7 cellular contexts compared by ENCODE assay signal in genomic region chr13:60448907-60449510, GRCh38.
A peak's percentile ranks its signal among the peaks of the same experiment; 100 is the strongest.
DNase-seq lines count a peak whose midpoint lies in the region; ATAC-seq and TF ChIP-seq lines count a peak whose summit lies in the region.

No MANE protein-coding gene starts in this region.

- H3K27ac ChIP-seq in SK-N-MC (no peak overlapping the region), parathyroid adenoma (no peak overlapping the region)

- no peak overlapping the region for H3K4me2 ChIP-seq in parathyroid adenoma (ENCODE audit: low read length)

- H3K27me3 ChIP-seq in parathyroid adenoma (ENCODE audit: control insufficient read depth, insufficient read depth, low read length): no peaks in the 10 kb centered on the region

- H3K4me3 ChIP-seq in SK-N-MC: no peak overlapping the region
- no peak overlapping the region for H3K4me3 ChIP-seq in fibroblast of mammary gland (ENCODE audit: control insufficient read depth, low read depth, low read length)
- H3K4me3 ChIP-seq in parathyroid adenoma (ENCODE audit: low read depth, low read length): no peak overlapping the region

- H3K9ac ChIP-seq in SK-N-MC (ENCODE audit: insufficient read length): no peak overlapping the region
- no peak overlapping the region for H3K9ac ChIP-seq in parathyroid adenoma

- H2AFZ ChIP-seq in parathyroid adenoma: no peak overlapping the region

- H3K9me3 ChIP-seq in SK-N-MC (ENCODE audit: low read depth, low read length): no peaks in the 10 kb centered on the region
- H3K9me3 ChIP-seq in parathyroid adenoma (ENCODE audit: control insufficient read depth, low read length): no peaks in the 10 kb centered on the region

- H3K36me3 ChIP-seq in SK-N-MC (ENCODE audit: insufficient read depth, low read length) (no peaks in the 10 kb centered on the region), parathyroid adenoma (ENCODE audit: control insufficient read depth, insufficient read depth, low read length) (no peaks in the 10 kb centered on the region)

- peak; percentile 75 for ATAC-seq in GM21423 (IDR thresholded peaks at IDR 0.05; ENCODE audit: unreplicated experiment)

- TF ChIP-seq CTCF in fibroblast of mammary gland (conservative IDR thresholded peaks at IDR 0.05; ENCODE audit: control insufficient read depth, insufficient read depth, low read depth, low read length): peak; percentile 89
- TF ChIP-seq CTCF in parathyroid adenoma (IDR thresholded peaks at IDR 0.05): peak; percentile 52

- no peaks in the 10 kb centered on the region for H3K4me1 ChIP-seq in parathyroid adenoma

- DNase-seq in GM04503 (ENCODE audit: low read depth) (peak; percentile 8), HuH-7.5 (ENCODE audit: low spot score) (peak; percentile 4), SK-N-MC (ENCODE audit: low read depth, low spot score) (peak; percentile 72), fibroblast of mammary gland (ENCODE audit: low read depth) (peak; percentile 72), NCI-H510A treated with DMSO at 0.1 percent for 48 hours (lab: John Stamatoyannopoulos, UW) (no peak)

- no peaks in the 10 kb centered on the region for H3K79me2 ChIP-seq in parathyroid adenoma
